16 cellular contexts compared by ENCODE assay signal in the genomic region with DNA sequence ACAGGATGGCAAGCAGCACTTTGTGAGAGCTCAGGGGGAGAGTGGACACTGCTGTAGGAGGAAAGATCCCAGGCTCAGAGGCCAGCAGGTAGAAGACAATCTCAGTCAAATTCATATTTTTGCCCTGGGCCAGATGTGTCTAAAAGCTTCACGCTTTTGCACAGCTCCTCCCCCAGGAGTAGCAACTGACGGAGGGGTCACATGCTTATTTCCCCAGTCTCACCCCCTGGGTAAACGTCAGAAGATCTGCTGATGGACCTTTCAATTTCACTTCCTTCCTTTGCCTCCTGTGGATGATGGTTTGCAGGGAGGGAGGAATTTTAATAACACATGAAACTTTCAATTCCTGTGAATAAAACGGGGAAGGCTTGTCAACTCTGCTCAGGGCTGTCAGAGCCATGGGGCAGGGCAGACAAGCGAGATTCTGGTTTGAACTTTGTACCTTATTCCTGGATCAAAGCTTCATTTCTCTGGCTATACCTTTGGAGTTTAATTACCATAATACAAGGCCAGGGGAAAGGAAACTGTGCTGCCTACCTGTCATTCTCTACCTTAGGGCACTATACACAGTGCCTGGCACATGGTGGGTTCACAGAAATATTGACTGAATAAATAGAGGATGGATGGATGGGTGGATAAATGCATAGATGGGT. TPM values are rescaled to one million over a fixed set of nuclear protein-coding genes. Genes with fewer than 3 reads are reported as not detected.
"Had no signal": no experiment of that assay in that cellular context is flagged by ENCODE, and none has a peak within 500 bp of the region (broad histone marks: within the 10 kb centered on the region; RNA-seq: fewer than 3 reads in every experiment).

No MANE protein-coding gene starts in this region.

- H3K36me3 Mint-ChIP-seq: activated CD4-positive, alpha-beta memory T cell treated with anti-CD3 and anti-CD28 coated beads for 36 hours; activated CD8-positive, alpha-beta memory T cell treated with anti-CD3 and anti-CD28 coated beads, Interleukin-2, amount 10 ng/mL, durations not matched to agents 7 days and 5 days; activated naive CD4-positive, alpha-beta T cell treated with anti-CD3 and anti-CD28 coated beads, Interleukin-2, amount 10 ng/mL, durations not matched to agents 7 days and 5 days; naive thymus-derived CD4-positive, alpha-beta T cell; stimulated activated naive B cell treated with anti-CD40 and anti-IgM and Interleukin-4, amounts not matched to agents 10 μg/mL and 1 μg/mL and 100 μg/mL, for 72 hours had no signal

- H3K27ac ChIP-seq: ascending aorta, parathyroid adenoma, thyroid gland had no signal

- H3K4me1 ChIP-seq: ascending aorta, parathyroid adenoma, thyroid gland had no signal

- H3K4me1 Mint-ChIP-seq: activated CD4-positive, alpha-beta T cell treated with anti-CD3 and anti-CD28 coated beads for 36 hours; activated CD8-positive, alpha-beta memory T cell treated with anti-CD3 and anti-CD28 coated beads, Interleukin-2, amount 10 ng/mL, durations not matched to agents 7 days and 5 days; activated naive CD4-positive, alpha-beta T cell treated with anti-CD3 and anti-CD28 coated beads, Interleukin-2, amount 10 ng/mL, durations not matched to agents 7 days and 5 days; endodermal cell; naive thymus-derived CD4-positive, alpha-beta T cell; stimulated activated naive B cell treated with anti-CD40 and anti-IgM and Interleukin-4, amounts not matched to agents 10 μg/mL and 1 μg/mL and 100 μg/mL, for 72 hours had no signal

- H3K9ac ChIP-seq: parathyroid adenoma had no signal

- H3K36me3 ChIP-seq: ascending aorta, thyroid gland had no signal

- FAIRE-seq: bronchial epithelial cell, islet of Langerhans had no signal

- H3K27me3 Mint-ChIP-seq: activated CD8-positive, alpha-beta memory T cell treated with anti-CD3 and anti-CD28 coated beads, Interleukin-2, amount 10 ng/mL, durations not matched to agents 7 days and 5 days had no signal

- H3K9me3 ChIP-seq: ascending aorta, thyroid gland had no signal

- H3K4me3 ChIP-seq: ascending aorta, thyroid gland had no signal

- H2AFZ ChIP-seq: parathyroid adenoma had no signal

- H3K79me2 ChIP-seq: parathyroid adenoma had no signal

- H3K27ac Mint-ChIP-seq: activated CD4-positive, alpha-beta memory T cell treated with anti-CD3 and anti-CD28 coated beads for 36 hours; activated CD4-positive, alpha-beta T cell treated with anti-CD3 and anti-CD28 coated beads for 36 hours; activated CD8-positive, alpha-beta memory T cell treated with anti-CD3 and anti-CD28 coated beads, Interleukin-2, amount 10 ng/mL, durations not matched to agents 7 days and 5 days; activated naive CD4-positive, alpha-beta T cell treated with anti-CD3 and anti-CD28 coated beads, Interleukin-2, amount 10 ng/mL, durations not matched to agents 7 days and 5 days; activated T-helper 2 cell treated with anti-CD3 and anti-CD28 coated beads, Interferon-gamma antibody, Interleukin-2, Interleukin-4, amounts not matched to agents 10 μg/mL and 5 μg/mL and 100 μg/mL, durations not matched to agents 14 hours and 24 hours and 36 hours; endodermal cell; naive thymus-derived CD4-positive, alpha-beta T cell; stimulated activated naive B cell treated with anti-CD40 and anti-IgM and Interleukin-4, amounts not matched to agents 10 μg/mL and 1 μg/mL and 100 μg/mL, for 72 hours had no signal

- H3K9me3 Mint-ChIP-seq: activated CD4-positive, alpha-beta memory T cell treated with anti-CD3 and anti-CD28 coated beads for 36 hours; activated naive CD4-positive, alpha-beta T cell treated with anti-CD3 and anti-CD28 coated beads, Interleukin-2, amount 10 ng/mL, durations not matched to agents 7 days and 5 days; activated T-helper 2 cell treated with anti-CD3 and anti-CD28 coated beads, Interferon-gamma antibody, Interleukin-2, Interleukin-4, amounts not matched to agents 10 μg/mL and 5 μg/mL and 100 μg/mL, durations not matched to agents 14 hours and 24 hours and 36 hours; endodermal cell; stimulated activated naive B cell treated with anti-CD40 and anti-IgM and Interleukin-4, amounts not matched to agents 10 μg/mL and 1 μg/mL and 100 μg/mL, for 72 hours had no signal

- H3K27me3 ChIP-seq: ascending aorta, thyroid gland had no signal

- ATAC-seq: activated CD4-positive, alpha-beta T cell treated with anti-CD3 and anti-CD28 coated beads for 36 hours; activated CD8-positive, alpha-beta memory T cell treated with anti-CD3 and anti-CD28 coated beads, Interleukin-2, amount 10 ng/mL, durations not matched to agents 7 days and 5 days; naive thymus-derived CD4-positive, alpha-beta T cell had no signal

- DNase-seq: activated CD4-positive, alpha-beta memory T cell treated with anti-CD3 and anti-CD28 coated beads for 36 hours; activated CD4-positive, alpha-beta T cell treated with anti-CD3 and anti-CD28 coated beads for 36 hours; activated CD8-positive, alpha-beta memory T cell treated with anti-CD3 and anti-CD28 coated beads, Interleukin-2, amount 10 ng/mL, durations not matched to agents 7 days and 5 days; activated naive CD4-positive, alpha-beta T cell treated with anti-CD3 and anti-CD28 coated beads, Interleukin-2, amount 10 ng/mL, durations not matched to agents 7 days and 5 days; activated T-cell treated with anti-CD3 and anti-CD28 coated beads, Interleukin-2, amount 50 U/mL, for 1 hour; endodermal cell; erythroblast; naive thymus-derived CD4-positive, alpha-beta T cell; stimulated activated naive B cell treated with anti-CD40 and anti-IgM and Interleukin-4, amounts not matched to agents 10 μg/mL and 1 μg/mL and 100 μg/mL, for 72 hours; thyroid gland had no signal

- H3K4me3 Mint-ChIP-seq: activated CD4-positive, alpha-beta memory T cell treated with anti-CD3 and anti-CD28 coated beads for 36 hours; activated CD4-positive, alpha-beta T cell treated with anti-CD3 and anti-CD28 coated beads for 36 hours; activated CD8-positive, alpha-beta memory T cell treated with anti-CD3 and anti-CD28 coated beads, Interleukin-2, amount 10 ng/mL, durations not matched to agents 7 days and 5 days; activated naive CD4-positive, alpha-beta T cell treated with anti-CD3 and anti-CD28 coated beads, Interleukin-2, amount 10 ng/mL, durations not matched to agents 7 days and 5 days; endodermal cell; naive thymus-derived CD4-positive, alpha-beta T cell; stimulated activated naive B cell treated with anti-CD40 and anti-IgM and Interleukin-4, amounts not matched to agents 10 μg/mL and 1 μg/mL and 100 μg/mL, for 72 hours had no signal

RNA-seq across cellular contexts. Expression of gene POU4F1, which starts 41.0 kb away (rescaled TPM):
- total RNA-seq: ascending aorta, bronchial epithelial cell, thyroid gland had no signal
- polyA plus RNA-seq: naive thymus-derived CD4-positive, alpha-beta T cell; urinary bladder had no signal
